ENCODE assay signal across 30 cellular contexts in the genomic region with DNA sequence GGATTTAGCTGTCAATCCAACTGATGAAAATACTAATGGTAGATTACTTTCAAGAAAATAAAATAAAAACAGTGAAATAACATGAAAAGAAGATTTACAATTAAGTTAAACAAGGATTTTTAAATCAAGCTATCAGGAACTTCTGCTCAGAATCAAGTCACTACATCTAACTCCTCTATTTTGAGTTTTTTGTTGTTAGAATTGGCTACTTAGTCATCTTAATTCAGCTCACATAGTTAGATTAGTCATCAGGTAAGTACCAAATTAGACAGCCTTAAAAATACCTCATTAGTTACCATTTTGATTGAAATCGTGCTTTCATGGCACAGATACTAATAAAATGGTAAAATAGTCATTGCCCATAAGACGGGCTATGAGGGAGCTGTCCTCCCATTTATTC. TPM values are rescaled to one million over a fixed set of nuclear protein-coding genes. Genes with fewer than 3 reads are reported as not detected.
"Had no signal": no experiment of that assay in that cellular context is flagged by ENCODE, and none has a peak within 500 bp of the region (broad histone marks: within the 10 kb centered on the region; RNA-seq: fewer than 3 reads in every experiment).

No MANE protein-coding gene starts in this region.

- H2AFZ ChIP-seq: parathyroid adenoma had no signal

- H3K27ac ChIP-seq: cardiac muscle cell, gastrocnemius medialis, parathyroid adenoma, right lobe of liver, stomach, suprapubic skin, tibial nerve had no signal

- H3K4me3 ChIP-seq: cardiac muscle cell, gastrocnemius medialis, right lobe of liver, stomach, suprapubic skin, tibial nerve had no signal

- FAIRE-seq: endometrium, small intestine had no signal

- H3K79me2 ChIP-seq: parathyroid adenoma had no signal

- H3K4me1 ChIP-seq: gastrocnemius medialis, parathyroid adenoma, right lobe of liver, stomach, suprapubic skin, tibial nerve had no signal

- H3K9ac ChIP-seq: parathyroid adenoma had no signal

- DNase-seq: activated B cell treated with CpG ODN at 0.5 μM for 24 hours; activated CD4-positive, alpha-beta memory T cell treated with anti-CD3 and anti-CD28 coated beads for 36 hours; activated CD4-positive, alpha-beta T cell treated with anti-CD3 and anti-CD28 coated beads for 48 hours; activated naive CD4-positive, alpha-beta T cell treated with Interleukin-2 at 50 U/mL for 16 hours; activated naive CD8-positive, alpha-beta T cell treated with anti-CD3 and anti-CD28 coated beads for 36 hours; activated T-cell treated with anti-CD3 and anti-CD28 coated beads, Interleukin-2, amount 50 U/mL, for 48 hours; cortex of kidney; effector CD4-positive, alpha-beta T cell; gastrocnemius medialis; hippocampal formation; kidney glomerular epithelial cell; left ventricle myocardium superior; midbrain; naive B cell; nucleus accumbens; right lobe of liver; small intestine; stimulated activated CD4-positive, alpha-beta T cell treated with anti-CD3 and anti-CD28 coated beads, Interleukin-2, amount 100 ng/mL, for 24 hours; stomach; T1000 had no signal

- H3K36me3 ChIP-seq: cardiac muscle cell, gastrocnemius medialis, right lobe of liver, stomach, suprapubic skin, tibial nerve had no signal

- ATAC-seq: gastrocnemius medialis; left ventricle myocardium superior; right lobe of liver; stimulated activated effector memory CD8-positive, alpha-beta T cell treated with anti-CD3 and anti-CD28 coated beads, Interleukin-12 subunit alpha, Interleukin-12 subunit beta, amount 100 ng/mL, for 72 hours had no signal

- H3K9me3 ChIP-seq: gastrocnemius medialis, suprapubic skin had no signal

- H3K27me3 ChIP-seq: cardiac muscle cell, gastrocnemius medialis, stomach, tibial nerve had no signal

RNA-seq across cellular contexts. Expression of gene BTG4, which starts 35.8 kb away (rescaled TPM):
- total RNA-seq: activated B cell treated with CpG ODN at 0.5 μM for 24 hours; activated CD4-positive, alpha-beta memory T cell treated with anti-CD3 and anti-CD28 coated beads for 36 hours; cardiac muscle cell; cerebellum; epithelial cell of proximal tubule; gastrocnemius medialis; left ventricle myocardium superior; right lobe of liver; stomach; suprapubic skin; tibial nerve; urinary bladder had no signal
- polyA plus RNA-seq: cardiac muscle cell, neural cell, small intestine, stomach, urinary bladder had no signal

RNA-seq across cellular contexts. Expression of gene HOATZ, which starts 38.2 kb away (rescaled TPM):
- total RNA-seq: activated B cell treated with CpG ODN at 0.5 μM for 24 hours; activated CD4-positive, alpha-beta memory T cell treated with anti-CD3 and anti-CD28 coated beads for 36 hours; activated naive CD8-positive, alpha-beta T cell treated with anti-CD3 and anti-CD28 coated beads for 36 hours; cardiac muscle cell; cerebellum; epithelial cell of proximal tubule; gastrocnemius medialis; left ventricle myocardium superior; right lobe of liver; stomach; suprapubic skin; tibial nerve; urinary bladder had no signal
- polyA plus RNA-seq: cardiac muscle cell, neural cell, small intestine, urinary bladder had no signal
